In genomic region chr7:132910657-132911056, GRCh38 we compare ENCODE assay signal across 32 cellular contexts.
"Had no signal": no experiment of that assay in that cellular context is flagged by ENCODE, and none has a peak within 500 bp of the region (broad histone marks: within the 10 kb centered on the region; RNA-seq: fewer than 3 reads in every experiment).

No MANE protein-coding gene starts in this region.

- DNase-seq: activated CD4-positive, alpha-beta T cell treated with anti-CD3 and anti-CD28 coated beads, Interleukin-2, amount 10 ng/mL, durations not matched to agents 24 days and 14 days; activated CD4-positive, alpha-beta T cell treated with anti-CD3 and anti-CD28 coated beads, Interleukin-2, amount 50 U/mL, for 4 hours; activated CD8-positive, alpha-beta T cell treated with anti-CD3 and anti-CD28 coated beads for 36 hours; activated gamma-delta T cell treated with Interleukin-2 at 50 U/mL for 16 hours; activated naive CD4-positive, alpha-beta T cell treated with anti-CD3 and anti-CD28 coated beads for 36 hours; activated T-cell treated with anti-CD3 and anti-CD28 coated beads, Interleukin-2, amount 50 U/mL, for 1 hour; adrenal gland; body of pancreas; Kasumi-1; KG1; MG63; NCI-H1048; NCI-H1105 treated with DMSO at 0.1 percent for 48 hours; NCI-H1436; NCI-H1694; NCI-H1930; NCI-H2081 treated with DMSO at 0.1 percent for 48 hours; NCI-H226; NCI-H446 treated with DMSO at 0.1 percent for 48 hours; NCI-H524; NCI-H748 treated with DMSO at 0.1 percent for 48 hours; NK-92 treated with Interleukin-12 subunit alpha and Interleukin-12 subunit beta, amount 100 ng/mL, for 24 hours; PC-9; SHP77; SJCRH30 had no signal

- H3K4me3 Mint-ChIP-seq: activated CD4-positive, alpha-beta T cell treated with anti-CD3 and anti-CD28 coated beads, Interleukin-2, amount 10 ng/mL, durations not matched to agents 24 days and 14 days; activated CD8-positive, alpha-beta T cell treated with anti-CD3 and anti-CD28 coated beads for 36 hours; activated naive CD4-positive, alpha-beta T cell treated with anti-CD3 and anti-CD28 coated beads for 36 hours; T-helper 1 cell treated with Interleukin-12 subunit alpha and Interleukin-12 subunit beta and Interleukin-4 antibody, amounts not matched to agents 30 μg/mL and 1 μg/mL, for 36 hours; T-helper 2 cell treated with Interferon-gamma antibody and Interleukin-4, amounts not matched to agents 5 μg/mL and 100 μg/mL, for 36 hours had no signal

- ATAC-seq: activated CD8-positive, alpha-beta T cell treated with anti-CD3 and anti-CD28 coated beads for 36 hours; activated naive CD4-positive, alpha-beta T cell treated with anti-CD3 and anti-CD28 coated beads, Interleukin-2, amount 50 U/mL, for 72 hours; body of pancreas had no signal

- H3K27ac Mint-ChIP-seq: activated CD4-positive, alpha-beta T cell treated with anti-CD3 and anti-CD28 coated beads, Interleukin-2, amount 10 ng/mL, durations not matched to agents 24 days and 14 days; activated CD8-positive, alpha-beta T cell treated with anti-CD3 and anti-CD28 coated beads for 36 hours; activated naive CD4-positive, alpha-beta T cell treated with anti-CD3 and anti-CD28 coated beads for 36 hours; activated naive CD4-positive, alpha-beta T cell treated with anti-CD3 and anti-CD28 coated beads, Interleukin-2, amount 50 U/mL, for 72 hours; activated T-helper 2 cell treated with anti-CD3 and anti-CD28 coated beads, Interferon-gamma antibody, Interleukin-2, Interleukin-4, amounts not matched to agents 10 μg/mL and 5 μg/mL and 100 μg/mL, durations not matched to agents 14 hours and 24 hours and 36 hours; T-helper 1 cell treated with Interleukin-12 subunit alpha and Interleukin-12 subunit beta and Interleukin-4 antibody, amounts not matched to agents 30 μg/mL and 1 μg/mL, for 36 hours; T-helper 2 cell treated with Interferon-gamma antibody and Interleukin-4, amounts not matched to agents 5 μg/mL and 100 μg/mL, for 36 hours had no signal

- H3K9me3 Mint-ChIP-seq: activated CD8-positive, alpha-beta T cell treated with anti-CD3 and anti-CD28 coated beads for 36 hours; activated naive CD4-positive, alpha-beta T cell treated with anti-CD3 and anti-CD28 coated beads for 36 hours; activated naive CD4-positive, alpha-beta T cell treated with anti-CD3 and anti-CD28 coated beads, Interleukin-2, amount 50 U/mL, for 72 hours; T-helper 1 cell treated with Interleukin-12 subunit alpha and Interleukin-12 subunit beta and Interleukin-4 antibody, amounts not matched to agents 30 μg/mL and 1 μg/mL, for 36 hours; T-helper 2 cell treated with Interferon-gamma antibody and Interleukin-4, amounts not matched to agents 5 μg/mL and 100 μg/mL, for 36 hours had no signal

- H3K9me3 ChIP-seq: adrenal gland, body of pancreas, breast epithelium, MG63, SJCRH30 had no signal

- H3K4me1 ChIP-seq: adrenal gland, body of pancreas, breast epithelium had no signal

- H3K4me1 Mint-ChIP-seq: activated CD4-positive, alpha-beta T cell treated with anti-CD3 and anti-CD28 coated beads, Interleukin-2, amount 10 ng/mL, durations not matched to agents 24 days and 14 days had no signal

- H3K27ac ChIP-seq: adrenal gland, body of pancreas, breast epithelium, PC-9, RWPE1, SJCRH30, SK-N-MC had no signal

- H3K36me3 ChIP-seq: adrenal gland, breast epithelium, MG63 had no signal

- H3K27me3 Mint-ChIP-seq: activated CD4-positive, alpha-beta T cell treated with anti-CD3 and anti-CD28 coated beads, Interleukin-2, amount 10 ng/mL, durations not matched to agents 24 days and 14 days; activated CD8-positive, alpha-beta T cell treated with anti-CD3 and anti-CD28 coated beads for 36 hours had no signal

- H3K27me3 ChIP-seq: adrenal gland, body of pancreas, breast epithelium, MG63, SJCRH30 had no signal

- H3K4me3 ChIP-seq: adrenal gland, body of pancreas, breast epithelium, MG63, PC-9, SJCRH30, SK-N-MC had no signal
